In genomic region chr4:175970734-175971133, GRCh38 we compare ENCODE assay signal across 22 cellular contexts.
DNase-seq lines count a peak whose midpoint lies in the region; ATAC-seq and TF ChIP-seq lines count a peak whose summit lies in the region.
"Had no signal": no experiment of that assay in that cellular context is flagged by ENCODE, and none has a peak within 500 bp of the region (broad histone marks: within the 10 kb centered on the region; RNA-seq: fewer than 3 reads in every experiment).

No MANE protein-coding gene starts in this region.

- no peak for TF ChIP-seq POLR2A in gastroesophageal sphincter (IDR thresholded peaks at IDR 0.05)

- no peaks in the 10 kb centered on the region for H4K20me1 ChIP-seq in PC-9 (ENCODE audit: insufficient read depth)

- no peak overlapping the region for H3K4me2 ChIP-seq in PC-9

- no peak overlapping the region for H3K4me3 ChIP-seq in H7 (ENCODE audit: insufficient read depth, low read depth, low read length)
- no peak overlapping the region for H3K4me3 ChIP-seq in PC-9
- H3K4me3 ChIP-seq in gastroesophageal sphincter, result peak overlapping the region; percentile 28 to 41
- H3K4me3 ChIP-seq in rectal smooth muscle tissue (ENCODE audit: low read length), result peak overlapping the region; percentile 40
- H3K4me3 ChIP-seq: heart right ventricle, lung, skin epidermis, uterus had no signal

- H3K9me2 ChIP-seq in PC-9 (ENCODE audit: insufficient read depth), result no peaks in the 10 kb centered on the region

- no peaks in the 10 kb centered on the region for H3K9me3 ChIP-seq in PC-9 (ENCODE audit: insufficient read depth, low read depth)
- H3K9me3 ChIP-seq in gastroesophageal sphincter, result peaks cover 0 to 7% (median 0%) of the 10 kb centered on the region in 3 donors
- H3K9me3 ChIP-seq: uterus had no signal

- H2AFZ ChIP-seq in PC-9, result 0 out of 2 replicates have a peak overlapping the region, but pooled peaks have one; percentile 43
- H2AFZ ChIP-seq: parathyroid adenoma had no signal

- TF ChIP-seq EP300 in gastroesophageal sphincter (IDR thresholded peaks at IDR 0.05), result no peak

- H3K9ac ChIP-seq in rectal smooth muscle tissue (ENCODE audit: low read length), result no peak overlapping the region
- H3K9ac ChIP-seq: parathyroid adenoma had no signal

- intact Hi-C loops in PC-9 (cut with micrococcal nuclease; ENCODE audit: unreplicated experiment), result no loop called here

- H3K27me3 Mint-ChIP-seq in osteocyte (ENCODE audit: unreplicated experiment), result peaks cover 31% of the 10 kb centered on the region
- H3K27me3 Mint-ChIP-seq: CD4-positive, alpha-beta T cell had no signal

- no peaks in the 10 kb centered on the region for H3K79me2 ChIP-seq in PC-9 (ENCODE audit: low read depth)
- H3K79me2 ChIP-seq: parathyroid adenoma had no signal

- H3F3A ChIP-seq in PC-9 (ENCODE audit: insufficient read depth, low read depth), result no peaks in the 10 kb centered on the region

- no peak overlapping the region for H3K27ac ChIP-seq in PC-9
- peak overlapping the region; percentile 73 to 87 (median 78) for H3K27ac ChIP-seq in gastroesophageal sphincter
- peak overlapping the region; percentile 91 for H3K27ac ChIP-seq in rectal smooth muscle tissue (ENCODE audit: low read depth, low read length)
- H3K27ac ChIP-seq: heart right ventricle, parathyroid adenoma, skin epidermis, uterus had no signal

- no peaks in the 10 kb centered on the region for H3K4me1 ChIP-seq in PC-9 (replicated peaks; ENCODE audit: insufficient read depth)
- peaks cover 0 to 27% (median 0%) of the 10 kb centered on the region in 3 donors for H3K4me1 ChIP-seq in gastroesophageal sphincter
- peaks cover 3% of the 10 kb centered on the region for H3K4me1 ChIP-seq in rectal smooth muscle tissue (ENCODE audit: control insufficient read depth, insufficient read depth, low read length)
- H3K4me1 ChIP-seq: heart right ventricle, parathyroid adenoma, uterus had no signal

- ATAC-seq in gastroesophageal sphincter (peak; percentile 34), HG03520 (IDR thresholded peaks at IDR 0.05; ENCODE audit: unreplicated experiment) (no peak), GM21576 (IDR thresholded peaks at IDR 0.05; ENCODE audit: unreplicated experiment) (no peak)
- ATAC-seq: heart right ventricle had no signal

- no peaks in the 10 kb centered on the region for H3K36me3 ChIP-seq in H7 (replicated peaks; ENCODE audit: control insufficient read depth, insufficient read depth, low read length)
- H3K36me3 ChIP-seq in PC-9 (ENCODE audit: low read depth), result no peaks in the 10 kb centered on the region
- H3K36me3 ChIP-seq in gastroesophageal sphincter, result no peaks in the 10 kb centered on the region
- H3K36me3 ChIP-seq in rectal smooth muscle tissue (ENCODE audit: control insufficient read depth, insufficient read depth, low read length), result no peaks in the 10 kb centered on the region
- H3K36me3 ChIP-seq: heart right ventricle, uterus had no signal

- no peaks in the 10 kb centered on the region for H3K4me1 Mint-ChIP-seq in osteocyte (ENCODE audit: unreplicated experiment)

- DNase-seq in H7 (peak; percentile 7), PC-9 (no peak), osteocyte (ENCODE audit: extremely low spot score, unreplicated experiment) (no peak)
- DNase-seq in stimulated activated CD4-positive, alpha-beta T cell treated with anti-CD3 and anti-CD28 coated beads, Interleukin-4, amount 100 ng/mL, for 4 hours, result no peak
- DNase-seq: activated CD4-positive, alpha-beta T cell treated with anti-CD3 and anti-CD28 coated beads, Interleukin-2, amount 50 U/mL, for 4 hours; activated naive CD4-positive, alpha-beta T cell treated with anti-CD3 and anti-CD28 coated beads for 36 hours; aorta; CD4-positive, alpha-beta T cell; DMS79; heart right ventricle; NCI-H1930; NCI-H510A; SHP77 treated with DMSO at 0.1 percent for 48 hours; stimulated activated CD4-positive, alpha-beta T cell treated with anti-CD3 and anti-CD28 coated beads, Interleukin-4, amount 100 ng/mL, for 1 hour; uterus had no signal

- no peaks in the 10 kb centered on the region for H3K27me3 ChIP-seq in H7 (ENCODE audit: control insufficient read depth, insufficient read depth, low read length)
- no peaks in the 10 kb centered on the region for H3K27me3 ChIP-seq in PC-9 (ENCODE audit: insufficient read depth, low read depth)
- H3K27me3 ChIP-seq in gastroesophageal sphincter, result no peaks in the 10 kb centered on the region
- no peaks in the 10 kb centered on the region for H3K27me3 ChIP-seq in rectal smooth muscle tissue (ENCODE audit: control insufficient read depth, insufficient read depth, low read length)
- H3K27me3 ChIP-seq: heart right ventricle, uterus had no signal

- TF ChIP-seq CTCF in PC-9 (conservative IDR thresholded peaks at IDR 0.05) (no peak), gastroesophageal sphincter (IDR thresholded peaks at IDR 0.05) (no peak), osteocyte (IDR thresholded peaks at IDR 0.05) (no peak)

- no peaks in the 10 kb centered on the region for H3K36me3 Mint-ChIP-seq in osteocyte (ENCODE audit: unreplicated experiment)

- H3K4me3 Mint-ChIP-seq in osteocyte (ENCODE audit: unreplicated experiment), result no peak overlapping the region
- H3K4me3 Mint-ChIP-seq: activated naive CD4-positive, alpha-beta T cell treated with anti-CD3 and anti-CD28 coated beads for 36 hours; CD4-positive, alpha-beta T cell had no signal

- CTCF ChIA-PET in PC-9 (lab: Charles Lee), result no interaction called here

- H3K27ac Mint-ChIP-seq in osteocyte (ENCODE audit: unreplicated experiment), result no peak overlapping the region
- H3K27ac Mint-ChIP-seq: activated naive CD4-positive, alpha-beta T cell treated with anti-CD3 and anti-CD28 coated beads for 36 hours; CD4-positive, alpha-beta T cell had no signal

- BruUV-seq in PC-9 (replicated peaks; lab: Mats Ljungman, UMichigan), result no TSS peak

- H3K9me3 Mint-ChIP-seq in osteocyte (ENCODE audit: unreplicated experiment), result peaks cover 4% of the 10 kb centered on the region
- H3K9me3 Mint-ChIP-seq: activated naive CD4-positive, alpha-beta T cell treated with anti-CD3 and anti-CD28 coated beads for 36 hours; CD4-positive, alpha-beta T cell had no signal

- POLR2A ChIA-PET in PC-9 (lab: Charles Lee; ENCODE audit: unreplicated experiment), result no interaction called here

- WGBS in gastroesophageal sphincter (ENCODE audit: low coverage in 1 of 2), 2 donors, result 25 to 46% methylated on average over 8 of the region's 8 CpGs

Comparison
In these comparisons a context has a peak if more than half of its experiments do, and no peak if none do; other contexts are left out.
1. H3K4me3 ChIP-seq: peak in gastroesophageal sphincter (2 of 2) and rectal smooth muscle tissue (single experiment); none in H7 (single experiment) and PC-9 (single experiment).